Comparison of ENCODE assay signal across 19 cellular contexts in the genomic region with DNA sequence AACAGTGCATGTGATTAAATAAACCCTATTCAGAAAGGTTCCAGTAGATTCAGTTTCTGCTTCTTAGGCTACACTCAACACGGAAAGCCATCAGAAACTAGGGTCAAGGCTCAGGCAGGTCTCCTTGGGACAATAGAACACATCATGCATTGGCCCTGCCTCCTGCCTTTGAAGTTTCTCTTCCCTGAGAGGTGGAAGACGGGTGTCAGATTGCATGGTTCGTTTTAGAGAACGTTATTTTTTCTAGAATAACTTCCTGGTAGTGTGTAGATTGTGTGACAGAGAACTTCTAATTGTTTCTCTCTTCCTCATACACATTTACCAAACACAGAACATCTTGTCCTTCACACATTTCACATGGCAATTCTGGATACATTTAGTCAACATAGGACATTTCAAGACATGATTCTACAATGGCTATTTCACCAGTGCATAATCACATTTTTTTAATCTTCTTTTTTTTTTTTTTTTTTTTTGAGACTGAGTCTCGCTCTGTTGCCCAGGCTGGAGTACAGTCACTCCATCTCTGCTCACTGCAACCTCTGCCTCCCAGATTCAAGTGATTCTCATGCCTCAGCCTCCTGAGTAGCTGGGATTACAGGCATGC.
A peak's percentile ranks its signal among the peaks of the same experiment; 100 is the strongest.
DNase-seq lines count a peak whose midpoint lies in the region; ATAC-seq and TF ChIP-seq lines count a peak whose summit lies in the region.
"Had no signal": no experiment of that assay in that cellular context is flagged by ENCODE, and none has a peak within 500 bp of the region (broad histone marks: within the 10 kb centered on the region; RNA-seq: fewer than 3 reads in every experiment).

No MANE protein-coding gene starts in this region.

- H3K36me3 ChIP-seq in Karpas-422 (ENCODE audit: insufficient read depth, low read length) (no peaks in the 10 kb centered on the region), uterus (no peaks in the 10 kb centered on the region), A673 (ENCODE audit: insufficient read depth, low read length, poor library complexity, severe bottlenecking) (no peaks in the 10 kb centered on the region)
- H3K36me3 ChIP-seq: heart left ventricle had no signal

- no peaks in the 10 kb centered on the region for H4K20me1 ChIP-seq in Karpas-422 (ENCODE audit: insufficient read depth, low read depth, low read length)

- H3K4me1 Mint-ChIP-seq in stimulated activated memory B cell treated with anti-CD40 and anti-IgM and Interleukin-4, amounts not matched to agents 10 μg/mL and 1 μg/mL and 100 μg/mL, for 72 hours = peaks cover 44% of the 10 kb centered on the region
- H3K4me1 Mint-ChIP-seq: brain had no signal

- no TSS peak for BruUV-seq in A673 (replicated peaks; lab: Mats Ljungman, UMichigan)

- TF ChIP-seq POLR2A in uterus (IDR thresholded peaks at IDR 0.05) = no peak

- H3K27ac ChIP-seq in Karpas-422 (ENCODE audit: low read length) (no peak overlapping the region), epithelial cell of prostate (no peak overlapping the region), uterus (no peak overlapping the region), A673 (ENCODE audit: low read depth, low read length, poor library complexity, severe bottlenecking) (no peak overlapping the region)
- H3K27ac ChIP-seq: parathyroid adenoma had no signal

- POLR2A ChIA-PET in A673 (lab: Charles Lee; ENCODE audit: low non-redundant PET) = no interaction called here

- intact Hi-C loops in uterus (cut with DNase I; ENCODE audit: low total_unique reads) (no loop called here), A673 (cut with micrococcal nuclease; ENCODE audit: unreplicated experiment) (no loop called here)

- peaks cover 9% of the 10 kb centered on the region for H3K9me3 Mint-ChIP-seq in stimulated activated memory B cell treated with anti-CD40 and anti-IgM and Interleukin-4, amounts not matched to agents 10 μg/mL and 1 μg/mL and 100 μg/mL, for 72 hours

- CTCF ChIA-PET in A673 (lab: Charles Lee) = no interaction called here

- H3K4me3 Mint-ChIP-seq in stimulated activated memory B cell treated with anti-CD40 and anti-IgM and Interleukin-4, amounts not matched to agents 10 μg/mL and 1 μg/mL and 100 μg/mL, for 72 hours = no peak overlapping the region
- H3K4me3 Mint-ChIP-seq: activated CD8-positive, alpha-beta memory T cell treated with anti-CD3 and anti-CD28 coated beads, Interleukin-2, amount 10 ng/mL, durations not matched to agents 7 days and 5 days; activated naive CD4-positive, alpha-beta T cell treated with anti-CD3 and anti-CD28 coated beads for 36 hours; brain; T-cell had no signal

- no peaks in the 10 kb centered on the region for H3K27me3 ChIP-seq in Karpas-422 (ENCODE audit: low read length)
- H3K27me3 ChIP-seq in uterus = no peaks in the 10 kb centered on the region
- H3K27me3 ChIP-seq in A673 (replicated peaks; ENCODE audit: insufficient read depth, low read depth, low read length, poor library complexity) = no peaks in the 10 kb centered on the region
- H3K27me3 ChIP-seq: heart left ventricle had no signal

- H3K9me3 ChIP-seq in Karpas-422 (ENCODE audit: low read length) (no peaks in the 10 kb centered on the region), uterus (no peaks in the 10 kb centered on the region), A673 (ENCODE audit: low read depth, low read length, poor library complexity, severe bottlenecking) (no peaks in the 10 kb centered on the region)

- TF ChIP-seq CTCF in uterus (IDR thresholded peaks at IDR 0.05) (no peak), A673 (conservative IDR thresholded peaks at IDR 0.05; ENCODE audit: low read depth, low read length) (no peak)

- H3K9me2 ChIP-seq in Karpas-422 (replicated peaks; ENCODE audit: insufficient read depth, low read length) = no peaks in the 10 kb centered on the region

- peak; percentile 14 for DNase-seq in NCI-H510A treated with DMSO at 0.1 percent for 48 hours (lab: John Stamatoyannopoulos, UW)
- DNase-seq in NCI-H510A (lab: John Stamatoyannopoulos, UW) = no peak
- no peak for DNase-seq in Karpas-422
- peak; percentile 20 for DNase-seq in epithelial cell of prostate (ENCODE audit: low read depth, low spot score)
- DNase-seq in uterus = no peak
- DNase-seq in NCI-H187 treated with DMSO at 0.1 percent for 48 hours (lab: John Stamatoyannopoulos, UW) = no peak
- DNase-seq in A673 (ENCODE audit: low spot score) = no peak
- DNase-seq: ACHN; activated CD4-positive, CD25-positive, alpha-beta regulatory T cell; activated CD8-positive, alpha-beta memory T cell treated with anti-CD3 and anti-CD28 coated beads, Interleukin-2, amount 10 ng/mL, durations not matched to agents 7 days and 5 days; activated naive CD4-positive, alpha-beta T cell treated with anti-CD3 and anti-CD28 coated beads for 36 hours; COR-L47; heart left ventricle; kidney glomerular epithelial cell; stimulated activated naive CD8-positive, alpha-beta T cell treated with anti-CD3 and anti-CD28 coated beads, Interleukin-15, Interleukin-2, amounts not matched to agents 100 U/mL and 50 U/mL, for 24 hours; T-cell had no signal

- no peak overlapping the region for H2AFZ ChIP-seq in Karpas-422 (ENCODE audit: low read length)
- H2AFZ ChIP-seq: parathyroid adenoma had no signal

- peaks cover 6% of the 10 kb centered on the region for H3K36me3 Mint-ChIP-seq in stimulated activated memory B cell treated with anti-CD40 and anti-IgM and Interleukin-4, amounts not matched to agents 10 μg/mL and 1 μg/mL and 100 μg/mL, for 72 hours
- H3K36me3 Mint-ChIP-seq: brain had no signal

- peak overlapping the region; percentile 19 for H3K4me2 ChIP-seq in Karpas-422 (ENCODE audit: low read depth, low read length, poor library complexity, severe bottlenecking)

- peak; percentile 13 for ATAC-seq in stimulated activated memory B cell treated with anti-CD40 and anti-IgM and Interleukin-4, amounts not matched to agents 10 μg/mL and 1 μg/mL and 100 μg/mL, for 72 hours
- ATAC-seq: activated CD8-positive, alpha-beta memory T cell treated with anti-CD3 and anti-CD28 coated beads, Interleukin-2, amount 10 ng/mL, durations not matched to agents 7 days and 5 days; stimulated activated naive CD8-positive, alpha-beta T cell treated with anti-CD3 and anti-CD28 coated beads, Interleukin-15, Interleukin-2, amounts not matched to agents 100 U/mL and 50 U/mL, for 24 hours; T-cell had no signal

- no peaks in the 10 kb centered on the region for H3K27me3 Mint-ChIP-seq in stimulated activated memory B cell treated with anti-CD40 and anti-IgM and Interleukin-4, amounts not matched to agents 10 μg/mL and 1 μg/mL and 100 μg/mL, for 72 hours
- H3K27me3 Mint-ChIP-seq: activated CD8-positive, alpha-beta memory T cell treated with anti-CD3 and anti-CD28 coated beads, Interleukin-2, amount 10 ng/mL, durations not matched to agents 7 days and 5 days; T-cell had no signal

- H3K27ac Mint-ChIP-seq in stimulated activated memory B cell treated with anti-CD40 and anti-IgM and Interleukin-4, amounts not matched to agents 10 μg/mL and 1 μg/mL and 100 μg/mL, for 72 hours = peak overlapping the region; percentile 84
- H3K27ac Mint-ChIP-seq: activated CD8-positive, alpha-beta memory T cell treated with anti-CD3 and anti-CD28 coated beads, Interleukin-2, amount 10 ng/mL, durations not matched to agents 7 days and 5 days; activated naive CD4-positive, alpha-beta T cell treated with anti-CD3 and anti-CD28 coated beads for 36 hours; brain had no signal

- H3K4me3 ChIP-seq in Karpas-422 (ENCODE audit: low read length) (no peak overlapping the region), uterus (no peak overlapping the region), A673 (ENCODE audit: low read depth, low read length, poor library complexity, severe bottlenecking) (no peak overlapping the region)
- H3K4me3 ChIP-seq: heart left ventricle had no signal

- H3K79me2 ChIP-seq in Karpas-422 (ENCODE audit: low read length) = no peaks in the 10 kb centered on the region
- H3K79me2 ChIP-seq: parathyroid adenoma had no signal

- no peak overlapping the region for H3K9ac ChIP-seq in Karpas-422 (ENCODE audit: low read length)
- H3K9ac ChIP-seq: parathyroid adenoma had no signal

- peaks cover 11% of the 10 kb centered on the region for H3K4me1 ChIP-seq in Karpas-422 (ENCODE audit: low read length)
- H3K4me1 ChIP-seq in uterus = no peaks in the 10 kb centered on the region
- no peaks in the 10 kb centered on the region for H3K4me1 ChIP-seq in A673 (ENCODE audit: insufficient read depth, low read length, poor library complexity, severe bottlenecking)
- H3K4me1 ChIP-seq: parathyroid adenoma had no signal

Comparison
In these comparisons a context has a peak if more than half of its experiments do, and no peak if none do; other contexts are left out.
1. DNase-seq: peak in NCI-H510A treated with DMSO at 0.1 percent for 48 hours (single experiment) and epithelial cell of prostate (single experiment); none in NCI-H510A (single experiment), Karpas-422 (single experiment), uterus (0 of 2), NCI-H187 treated with DMSO at 0.1 percent for 48 hours (single experiment) and A673 (single experiment).